8 cellular contexts compared by ENCODE assay signal in the genomic region with DNA sequence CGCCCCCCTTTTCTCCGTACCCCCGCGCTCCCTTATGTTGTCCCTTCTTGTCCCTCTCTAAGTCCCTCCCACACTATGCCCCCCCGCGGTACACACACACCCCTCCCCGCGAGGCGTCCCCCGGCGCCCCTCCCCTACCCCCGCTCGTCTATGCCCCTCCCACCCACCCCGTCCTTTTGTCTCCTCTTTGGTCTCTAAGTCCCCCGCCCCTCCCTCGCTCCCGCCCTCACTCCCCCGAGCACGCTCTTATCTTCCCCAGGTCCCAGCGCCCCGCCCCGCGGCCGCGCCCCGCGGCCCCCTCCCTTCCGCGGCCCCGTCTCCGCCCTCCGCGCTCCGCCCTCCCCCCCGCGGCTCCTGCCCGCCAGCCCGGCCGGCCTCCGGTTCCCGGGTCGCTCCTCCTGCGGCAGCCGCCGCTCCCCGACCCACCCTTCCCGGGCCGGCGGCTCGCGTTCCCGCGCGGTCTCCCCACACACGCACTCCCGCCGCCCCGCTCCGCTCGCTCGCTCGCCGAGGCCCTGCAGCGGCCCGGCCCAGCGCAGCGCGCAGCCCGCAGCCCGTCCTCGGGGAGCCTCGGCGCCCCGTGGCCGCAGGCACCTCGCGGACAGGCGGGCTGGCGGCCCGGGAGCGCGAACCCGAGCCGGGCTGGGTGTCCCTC. TPM values are rescaled to one million over a fixed set of nuclear protein-coding genes. Genes with fewer than 3 reads are reported as not detected.
A peak's percentile ranks its signal among the peaks of the same experiment; 100 is the strongest.
DNase-seq lines count a peak whose midpoint lies in the region; ATAC-seq and TF ChIP-seq lines count a peak whose summit lies in the region.

No MANE protein-coding gene starts in this region.

- TF ChIP-seq POLR2A in upper lobe of left lung (IDR thresholded peaks at IDR 0.05) = no peak

- no peak for TF ChIP-seq CTCF in Caco-2 (IDR thresholded peaks at IDR 0.05; ENCODE audit: insufficient read depth in 1 of 2, low read depth in 1 of 2, low read length in 1 of 2, severe bottlenecking in 1 of 2, unreplicated experiment in 1 of 2)
- no peak for TF ChIP-seq CTCF in heart right ventricle (IDR thresholded peaks at IDR 0.05)
- TF ChIP-seq CTCF in upper lobe of left lung (IDR thresholded peaks at IDR 0.05) = peak in 1 of 6 experiments; percentile 8

- POLR2A ChIA-PET in Caco-2 (lab: Charles Lee) = no interaction called here

- H3K27ac Mint-ChIP-seq in Caco-2 (ENCODE audit: unreplicated experiment) = peak overlapping the region; percentile 86

- H3K36me3 ChIP-seq in Caco-2 (ENCODE audit: control insufficient read depth, insufficient read depth, low read length) = no peaks in the 10 kb centered on the region; the same call in 1 of the 2 replicates
- H3K36me3 ChIP-seq in adipocyte (ENCODE audit: control insufficient read depth, insufficient read depth, low read length, severe bottlenecking) = peaks cover 15% of the 10 kb centered on the region
- H3K36me3 ChIP-seq in heart right ventricle = peaks cover 0 to 14% (median 2%) of the 10 kb centered on the region in 9 donors
- H3K36me3 ChIP-seq in upper lobe of left lung = peaks cover 0 to 7% (median 0%) of the 10 kb centered on the region in 4 donors

- no peaks in the 10 kb centered on the region for H3K27me3 Mint-ChIP-seq in Caco-2 (ENCODE audit: insufficient read depth, unreplicated experiment)

- peaks cover 11% of the 10 kb centered on the region for H3K36me3 Mint-ChIP-seq in Caco-2 (ENCODE audit: insufficient read depth, unreplicated experiment)

- no peak for TF ChIP-seq EP300 in upper lobe of left lung (IDR thresholded peaks at IDR 0.05)

- H3K9me3 Mint-ChIP-seq in Caco-2 (ENCODE audit: unreplicated experiment) = no peaks in the 10 kb centered on the region

- H3K4me1 Mint-ChIP-seq in Caco-2 (ENCODE audit: low read depth, unreplicated experiment) = no peaks in the 10 kb centered on the region

- peak; percentile 85 to 94 for DNase-seq in Caco-2
- DNase-seq in M059J (ENCODE audit: low read depth) = peak; percentile 90
- DNase-seq in T follicular helper cell (ENCODE audit: low read depth) = peak; percentile 66
- peak; percentile 86 for DNase-seq in adipocyte (ENCODE audit: low read depth)
- DNase-seq in heart right ventricle = peak; percentile 92
- DNase-seq in pons (ENCODE audit: low spot score) = peak; percentile 86
- DNase-seq in upper lobe of left lung = peak; percentile 91 to 97

- H3K27ac ChIP-seq in heart right ventricle (peak overlapping the region; percentile 83 to 95 (median 91)), upper lobe of left lung (peak overlapping the region; percentile 84 to 96 (median 90))

- CTCF ChIA-PET in Caco-2 (lab: Charles Lee) = interaction anchor here (1.7 kb wide), 1 partner anchor 128 kb away, joined by 9 read pairs; no protein-coding TSS in a partner anchor

- H3K4me3 ChIP-seq in Caco-2 (ENCODE audit: low read depth, low read length) = peak overlapping the region; percentile 76
- H3K4me3 ChIP-seq in adipocyte (ENCODE audit: low read length) = peak overlapping the region; percentile 78
- peak overlapping the region; percentile 25 to 68 (median 62) for H3K4me3 ChIP-seq in heart right ventricle
- H3K4me3 ChIP-seq in upper lobe of left lung = peak overlapping the region; percentile 41 to 73 (median 54)

- intact Hi-C loops in Caco-2 (cut with micrococcal nuclease; ENCODE audit: unreplicated experiment) = loop anchor here (1.0 kb wide), 1 partner anchor 50 kb away; a partner anchor contains a TSS
- intact Hi-C loops in heart right ventricle (cut with DNase I) = loop anchor here in 3 of 10 donors (1.0 to 5.0 kb wide), 3 partner anchors 48 to 130 kb away; a partner anchor contains a TSS

- H3K9me3 ChIP-seq in Caco-2 = no peaks in the 10 kb centered on the region
- peaks cover 6% of the 10 kb centered on the region for H3K9me3 ChIP-seq in adipocyte (ENCODE audit: control insufficient read depth, low read length)
- no peaks in the 10 kb centered on the region for H3K9me3 ChIP-seq in heart right ventricle
- no peaks in the 10 kb centered on the region for H3K9me3 ChIP-seq in upper lobe of left lung

- peak overlapping the region; percentile 87 for H3K4me3 Mint-ChIP-seq in Caco-2 (ENCODE audit: unreplicated experiment)

- whole genome bisulfite sequencing in heart right ventricle, 2 donors = 1% methylated on average over 22 to 62 of the region's 84 CpGs
- 0 to 14% methylated on average over 2 to 14 of the region's 84 CpGs for WGBS in upper lobe of left lung, 2 donors

- H3K27me3 ChIP-seq in Caco-2 (replicated peaks; ENCODE audit: control insufficient read depth, insufficient read depth, low read length) = no peaks in the 10 kb centered on the region
- peaks cover 8% of the 10 kb centered on the region for H3K27me3 ChIP-seq in adipocyte (replicated peaks; ENCODE audit: control insufficient read depth, insufficient read depth, low read length)
- peaks cover 0 to 7% (median 0%) of the 10 kb centered on the region in 7 donors for H3K27me3 ChIP-seq in heart right ventricle
- H3K27me3 ChIP-seq in upper lobe of left lung = no peaks in the 10 kb centered on the region

- H3K4me1 ChIP-seq in Caco-2 (no peaks in the 10 kb centered on the region), adipocyte (ENCODE audit: control insufficient read depth, insufficient read depth, low read length) (no peaks in the 10 kb centered on the region), heart right ventricle (no peaks in the 10 kb centered on the region), upper lobe of left lung (peaks cover 0 to 5% (median 0%) of the 10 kb centered on the region in 4 donors)

- ATAC-seq in GM21717 (IDR thresholded peaks at IDR 0.05; ENCODE audit: unreplicated experiment) = peak; percentile 42
- ATAC-seq in heart right ventricle = peak; percentile 83 to 94 (median 91)
- ATAC-seq in upper lobe of left lung (ENCODE audit: low FRiP score in 2 of 2) = peak; percentile 89 to 93

- peak overlapping the region; percentile 84 for H3K9ac ChIP-seq in adipocyte (ENCODE audit: low read length)

- no TSS peak for BruUV-seq in Caco-2 (replicated peaks; lab: Mats Ljungman, UMichigan)

RNA-seq across cellular contexts. Expression of a gene that starts 26.3 kb away (rescaled TPM):
- 24.5 and 24.6 TPM in 2 replicates for total RNA-seq in Caco-2 (2022)
- total RNA-seq in M059J (2014; rRNA removed; shearing (Covaris generic)) = 16.9 and 37.5 TPM in 2 replicates
- total RNA-seq in heart right ventricle = 10 to 100 TPM in 2 of 10 donors, 1 to 10 TPM in 8; 7.4 to 12.6 (median 9.6) TPM
- 10 to 100 TPM in 1 of 2 donors, 1 to 10 TPM in 1; 6.7 to 10.2 TPM for polyA plus RNA-seq in heart right ventricle
- 10 to 100 TPM in 5 of 6 donors, 1 to 10 TPM in 1; 9.5 to 17.7 (median 15.5) TPM for total RNA-seq in upper lobe of left lung

RNA-seq across cellular contexts. Expression of a gene that starts 50.2 kb away (rescaled TPM):
- total RNA-seq in Caco-2 (2022) (19.8 and 21.1 TPM in 2 replicates), heart right ventricle (10 to 100 TPM in 1 of 10 donors, 1 to 10 TPM in 9; 4.9 to 12.8 (median 8.3) TPM), upper lobe of left lung (10 to 100 TPM in 4 of 6 donors, 1 to 10 TPM in 2; 3.2 to 21.4 (median 11.2) TPM)
- total RNA-seq in M059J (2014; rRNA removed; shearing (Covaris generic)) = 1.7 and 4.0 TPM in 2 replicates
- polyA plus RNA-seq in heart right ventricle = 1 to 10 TPM; 2.1 to 3.1 TPM

Comparison
In these comparisons a context has a peak if more than half of its experiments do, and no peak if none do; other contexts are left out.
1. Peak in every context shown above with its lines: DNase-seq, ATAC-seq, H3K4me3 ChIP-seq and H3K27ac ChIP-seq.